8 cellular contexts compared by ENCODE assay signal in genomic region chr9:99106044-99106375, GRCh38. TPM values are rescaled to one million over a fixed set of nuclear protein-coding genes. Genes with fewer than 3 reads are reported as not detected.
A peak's percentile ranks its signal among the peaks of the same experiment; 100 is the strongest.
DNase-seq lines count a peak whose midpoint lies in the region; ATAC-seq, FAIRE-seq and TF ChIP-seq lines count a peak whose summit lies in the region.

No MANE protein-coding gene starts in this region.

- no peak for TF ChIP-seq CTCF in CD8-positive, alpha-beta T cell (IDR thresholded peaks at IDR 0.05)
- no peak for TF ChIP-seq CTCF in PC-3 (conservative IDR thresholded peaks at IDR 0.05; ENCODE audit: low read depth, low read length)
- TF ChIP-seq CTCF in endothelial cell of umbilical vein (IDR thresholded peaks at IDR 0.05; ENCODE audit: extremely low read depth in 1 of 2, insufficient read depth in 1 of 2, low read depth in 1 of 2, low read length in 2 of 2) = no peak
- TF ChIP-seq CTCF in osteoblast (IDR thresholded peaks at IDR 0.05; ENCODE audit: extremely low read depth, low read depth, low read length) = no peak

- H4K20me1 ChIP-seq in PC-3 (ENCODE audit: low read length) (peaks cover 26% of the 10 kb centered on the region), endothelial cell of umbilical vein (replicated peaks; ENCODE audit: control insufficient read depth, extremely low read depth, insufficient read depth, low read length) (no peaks in the 10 kb centered on the region), osteoblast (ENCODE audit: insufficient read depth, low read length) (peaks cover 50% of the 10 kb centered on the region)

- H3K4me1 ChIP-seq in CD8-positive, alpha-beta T cell (ENCODE audit: insufficient read depth, low read length) = peaks cover 61% of the 10 kb centered on the region
- H3K4me1 ChIP-seq in PC-3 (ENCODE audit: insufficient read depth, low read length) (peaks cover 13% of the 10 kb centered on the region), endothelial cell of umbilical vein (ENCODE audit: control insufficient read depth, extremely low read depth, insufficient read depth, low read length) (peaks cover 13% of the 10 kb centered on the region), osteoblast (ENCODE audit: insufficient read depth, low read length) (peaks cover 36% of the 10 kb centered on the region)

- no peaks in the 10 kb centered on the region for H3F3A ChIP-seq in PC-3 (ENCODE audit: low read length, unreplicated experiment)

- peak overlapping the region; percentile 68 for H3K4me3 ChIP-seq in CD8-positive, alpha-beta T cell (ENCODE audit: low read depth, low read length)
- H3K4me3 ChIP-seq in PC-3 (ENCODE audit: low read length) = peak overlapping the region; percentile 75
- H3K4me3 ChIP-seq in endothelial cell of umbilical vein (replicated peaks in 1 of 3; ENCODE audit: insufficient read depth in 1 of 3, low read depth in 1 of 3, low read length in 3 of 3) = peak overlapping the region; percentile 33 to 84 (median 57)
- H3K4me3 ChIP-seq in osteoblast (ENCODE audit: insufficient read depth, low read length) = peak overlapping the region; percentile 87

- no peaks in the 10 kb centered on the region for H3K36me3 ChIP-seq in CD8-positive, alpha-beta T cell (ENCODE audit: insufficient read depth, low read length)
- no peaks in the 10 kb centered on the region for H3K36me3 ChIP-seq in PC-3 (ENCODE audit: low read depth, low read length)
- no peaks in the 10 kb centered on the region for H3K36me3 ChIP-seq in endothelial cell of umbilical vein (ENCODE audit: control insufficient read depth in 2 of 2, extremely low read depth in 1 of 2, insufficient read depth in 2 of 2, low read length in 2 of 2)
- no peaks in the 10 kb centered on the region for H3K36me3 ChIP-seq in osteoblast (ENCODE audit: insufficient read depth, low read length)

- CTCF ChIA-PET in CD8-positive, alpha-beta T cell (lab: Charles Lee) = interaction anchor here (1.3 to 3.0 kb wide), 7 partner anchors 10 to 131 kb away, joined by 3 to 13 read pairs (median 6); no protein-coding TSS in a partner anchor
- CTCF ChIA-PET in PC-3 (lab: Charles Lee) (no interaction called here), endothelial cell of umbilical vein (lab: Charles Lee) (interaction anchor here (0.6 to 3.0 kb wide), 2 partner anchors 8 to 92 kb away, joined by 3 to 9 read pairs; no protein-coding TSS in a partner anchor)

- dilution Hi-C loops in endothelial cell of umbilical vein (cut with MboI; ENCODE audit: extremely low pct_ligation_motif_present, low sequenced_read_pairs) = no loop called here

- H3K4me1 Mint-ChIP-seq in CD8-positive, alpha-beta T cell (ENCODE audit: low read depth) = peaks cover 65% of the 10 kb centered on the region

- H2AFZ ChIP-seq in PC-3 (ENCODE audit: low read length) (peak overlapping the region; percentile 3; the same call in 1 of the 2 replicates), endothelial cell of umbilical vein (ENCODE audit: low read depth, low read length) (peak overlapping the region; percentile 56), osteoblast (ENCODE audit: low read length) (peak overlapping the region; percentile 66)

- H3K9me1 ChIP-seq in endothelial cell of umbilical vein (replicated peaks; ENCODE audit: control insufficient read depth, extremely low read depth, insufficient read depth, low read length) = no peaks in the 10 kb centered on the region

- peak overlapping the region; percentile 90 for H3K4me3 Mint-ChIP-seq in CD8-positive, alpha-beta T cell

- peak overlapping the region; percentile 76 for H3K9ac ChIP-seq in PC-3 (ENCODE audit: low read length)
- H3K9ac ChIP-seq in endothelial cell of umbilical vein (replicated peaks; ENCODE audit: extremely low read depth, insufficient read depth, low read length) = peak overlapping the region; percentile 74

- no peaks in the 10 kb centered on the region for H3K9me3 ChIP-seq in CD8-positive, alpha-beta T cell (ENCODE audit: low read length)
- H3K9me3 ChIP-seq in PC-3 (ENCODE audit: low read length) = no peaks in the 10 kb centered on the region
- no peaks in the 10 kb centered on the region for H3K9me3 ChIP-seq in endothelial cell of umbilical vein (replicated peaks; ENCODE audit: control insufficient read depth, insufficient read depth, low read length)
- H3K9me3 ChIP-seq in osteoblast (ENCODE audit: low read depth, low read length) = no peaks in the 10 kb centered on the region

- intact Hi-C loops in CD8-positive, alpha-beta T cell (cut with DNase I, micrococcal nuclease) = loop anchor here (1.0 to 10.0 kb wide), 7 partner anchors 13 to 1121 kb away; partner anchors contain the start of genes ANP32B (in 1 of the 2), ERP44 (in 1 of the 2), INVS (in 1 of the 2) and NR4A3 (in 1 of the 2)
- intact Hi-C loops in PC-3 (cut with micrococcal nuclease) = no loop called here
- intact Hi-C loops in endothelial cell of umbilical vein (cut with micrococcal nuclease) = no loop called here

- no peaks in the 10 kb centered on the region for H3K27me3 ChIP-seq in CD8-positive, alpha-beta T cell (ENCODE audit: insufficient read depth, low read length)
- H3K27me3 ChIP-seq in PC-3 (ENCODE audit: low read length) (no peaks in the 10 kb centered on the region), endothelial cell of umbilical vein (ENCODE audit: control insufficient read depth in 2 of 2, insufficient read depth in 2 of 2, low read length in 2 of 2) (no peaks in the 10 kb centered on the region), osteoblast (ENCODE audit: insufficient read depth, low read length) (no peaks in the 10 kb centered on the region)

- no peak for TF ChIP-seq POLR2A in endothelial cell of umbilical vein (IDR thresholded peaks at IDR 0.05; ENCODE audit: low read depth, low read length)

- peak overlapping the region; percentile 47 for H3K27ac ChIP-seq in CD8-positive, alpha-beta T cell (ENCODE audit: low read depth, low read length)
- H3K27ac ChIP-seq in PC-3 (ENCODE audit: low read length) = no peak overlapping the region
- H3K27ac ChIP-seq in endothelial cell of umbilical vein (ENCODE audit: insufficient read depth, low read depth, low read length) = no peak overlapping the region
- H3K27ac ChIP-seq in osteoblast (ENCODE audit: low read depth, low read length) = peak overlapping the region; percentile 94

- BruUV-seq in PC-3 (replicated peaks; lab: Mats Ljungman, UMichigan) (TSS peak; percentile 28), endothelial cell of umbilical vein (replicated peaks; lab: Mats Ljungman, UMichigan) (no TSS peak)

- H3K79me2 ChIP-seq in PC-3 (ENCODE audit: low read length) = peaks cover 50% of the 10 kb centered on the region
- peaks cover 5% of the 10 kb centered on the region for H3K79me2 ChIP-seq in endothelial cell of umbilical vein (ENCODE audit: control insufficient read depth, insufficient read depth, low read length)
- H3K79me2 ChIP-seq in osteoblast (ENCODE audit: insufficient read depth, low read length) = peaks cover 54% of the 10 kb centered on the region

- H3K36me3 Mint-ChIP-seq in CD8-positive, alpha-beta T cell = peaks cover 11% of the 10 kb centered on the region

- H3K4me2 ChIP-seq in PC-3 (ENCODE audit: low read length) (peak overlapping the region; percentile 92), endothelial cell of umbilical vein (ENCODE audit: insufficient read depth, low read length) (peak overlapping the region; percentile 84), osteoblast (ENCODE audit: insufficient read depth, low read length) (peak overlapping the region; percentile 80)

- POLR2A ChIA-PET in CD8-positive, alpha-beta T cell (lab: Charles Lee) = interaction anchor here (0.7 to 5.9 kb wide), 10 partner anchors 8 to 93 kb away, joined by 3 to 47 read pairs (median 3); no protein-coding TSS in a partner anchor
- POLR2A ChIA-PET in PC-3 (lab: Charles Lee; ENCODE audit: unreplicated experiment) = no interaction called here
- POLR2A ChIA-PET in endothelial cell of umbilical vein (lab: Charles Lee) = no interaction called here

- H3K9me2 ChIP-seq in PC-3 (replicated peaks; ENCODE audit: low read length) = no peaks in the 10 kb centered on the region

- peak overlapping the region; percentile 91 for H3K27ac Mint-ChIP-seq in CD8-positive, alpha-beta T cell

- no peaks in the 10 kb centered on the region for H3K9me3 Mint-ChIP-seq in CD8-positive, alpha-beta T cell

- no peak for ATAC-seq in CD8-positive, alpha-beta T cell
- ATAC-seq in PC-3 (no peak), HG03442 (IDR thresholded peaks at IDR 0.05; ENCODE audit: unreplicated experiment) (no peak)

- no peaks in the 10 kb centered on the region for H3K27me3 Mint-ChIP-seq in CD8-positive, alpha-beta T cell (ENCODE audit: low read depth)

- no peak for DNase-seq in CD8-positive, alpha-beta T cell
- peak; percentile 10 for DNase-seq in PC-3
- DNase-seq in endothelial cell of umbilical vein (ENCODE audit: low read depth, low spot score) = no peak
- no peak for DNase-seq in osteoblast (ENCODE audit: insufficient read length, low spot score, missing footprints)
- no peak for DNase-seq in COR-L47 (lab: John Stamatoyannopoulos, UW)
- DNase-seq in midbrain (lab: John Stamatoyannopoulos, UW) = no peak
- no peak for DNase-seq in medulla oblongata (ENCODE audit: extremely low spot score)

- no peak for FAIRE-seq in endothelial cell of umbilical vein (lab: Jason Lieb, UNC)

TF ChIP-seq in endothelial cell of umbilical vein, 7 proteins besides CTCF, POLR2A, EP300 and RAD21 (continues in another document):
- TF ChIP-seq EZH2 (IDR thresholded peaks at IDR 0.05; ENCODE audit: borderline replicate concordance, low read depth, low read length, severe bottlenecking) (no peak), POLR2AphosphoS5 (IDR thresholded peaks at IDR 0.05; ENCODE audit: insufficient read depth, low read depth, low read length) (no peak), FOS (IDR thresholded peaks at IDR 0.05; ENCODE audit: borderline replicate concordance, insufficient read depth, low read length) (no peak), JUN (IDR thresholded peaks at IDR 0.05; ENCODE audit: borderline replicate concordance, insufficient read depth, insufficient read length, low read depth) (no peak), MYC (IDR thresholded peaks at IDR 0.05; ENCODE audit: low read depth, low read length) (no peak), GATA2 (IDR thresholded peaks at IDR 0.05; ENCODE audit: insufficient read depth, insufficient read length, low read depth, low read length) (no peak)

RNA-seq across cellular contexts. Expression of gene TGFBR1, which starts 1.1 kb away (rescaled TPM):
- 10 to 100 TPM; 24.2 to 25.8 TPM for total RNA-seq in CD8-positive, alpha-beta T cell
- 9.5 and 13.2 TPM in 2 replicates for total RNA-seq in PC-3 (2014; rRNA removed)
- 17.7 and 18.6 TPM in 2 replicates for total RNA-seq in endothelial cell of umbilical vein
- 5.6 and 5.8 TPM in 2 replicates for polyA plus RNA-seq in endothelial cell of umbilical vein
- polyA plus RNA-seq in endothelial cell of umbilical vein (2011; cell fraction: cytosol; rRNA removed) = 4.5 and 4.8 TPM in 2 replicates
- 7.4 and 8.0 TPM in 2 replicates for polyA plus RNA-seq in endothelial cell of umbilical vein (2011; cell fraction: nucleus; rRNA removed)
- polyA plus RNA-seq in endothelial cell of umbilical vein (2012) = 11.4 and 14.2 TPM in 2 replicates
- 57.5 and 90.0 TPM in 2 replicates for polyA minus RNA-seq in endothelial cell of umbilical vein
- 62.7 TPM for polyA minus RNA-seq in endothelial cell of umbilical vein (2011; cell fraction: cytosol; rRNA and poly(A)+ RNA removed)
- 21.1 and 25.6 TPM in 2 replicates for polyA minus RNA-seq in endothelial cell of umbilical vein (2011; cell fraction: nucleus; rRNA and poly(A)+ RNA removed)
- 114 and 122 TPM in 2 replicates for total RNA-seq in osteoblast

Comparison
In these comparisons a context has a peak if more than half of its experiments do, and no peak if none do; other contexts are left out.
1. H3K27ac ChIP-seq: peak in CD8-positive, alpha-beta T cell (single experiment) and osteoblast (single experiment); none in PC-3 (single experiment) and endothelial cell of umbilical vein (single experiment).
2. H2AFZ ChIP-seq: peak in every context shown above with its lines; median percentile 66 in osteoblast; 56 in endothelial cell of umbilical vein; 3 in PC-3.
3. intact Hi-C loops: an anchor here in CD8-positive, alpha-beta T cell (1.0 to 10.0 kb wide); none called in PC-3 and endothelial cell of umbilical vein.
4. Peak in every context shown above with its lines, with median percentiles within 50 percentile points of each other: H3K4me3 ChIP-seq and H3K4me2 ChIP-seq.